In genomic region chr20:34703061-34703572, GRCh38 we compare ENCODE assay signal across 7 cellular contexts. TPM values are rescaled to one million over a fixed set of nuclear protein-coding genes. Genes with fewer than 3 reads are reported as not detected.
DNase-seq lines count a peak whose midpoint lies in the region; ATAC-seq and TF ChIP-seq lines count a peak whose summit lies in the region.

No MANE protein-coding gene starts in this region.

- H3K9me3 Mint-ChIP-seq in H9 (no peaks in the 10 kb centered on the region), WTC11 (no peaks in the 10 kb centered on the region)

- H2BK15ac ChIP-seq in H9 (ENCODE audit: low read depth, low read length), result no peak overlapping the region

- DNase-seq in H9 (no peak), WTC11 (ENCODE audit: low spot score) (no peak), right cardiac atrium (no peak), NCI-H1105 treated with DMSO at 0.1 percent for 48 hours (lab: John Stamatoyannopoulos, UW) (no peak), NCI-H2227 treated with DMSO at 0.1 percent for 48 hours (lab: John Stamatoyannopoulos, UW) (no peak), NCI-H146 (lab: John Stamatoyannopoulos, UW) (no peak)

- no peak overlapping the region for H3T11ph ChIP-seq in H9 (ENCODE audit: low read length)

- no peak overlapping the region for H3K4ac ChIP-seq in H9 (ENCODE audit: low read depth, low read length)

- no peak overlapping the region for H2BK12ac ChIP-seq in H9 (ENCODE audit: insufficient read length, low read depth, low read length)

- no peak overlapping the region for H3K18ac ChIP-seq in H9 (ENCODE audit: insufficient read length, low read depth, low read length)

- H4K5ac ChIP-seq in H9 (ENCODE audit: insufficient read length, low read depth, low read length), result no peak overlapping the region

- peak overlapping the region; percentile 91 to 97 for H3K4me3 Mint-ChIP-seq in H9
- H3K4me3 Mint-ChIP-seq in WTC11, result peak overlapping the region; percentile 94

- H2AFZ ChIP-seq in H9 (ENCODE audit: low read length), result no peak overlapping the region

- H3K9me3 ChIP-seq in H9 (ENCODE audit: control insufficient read depth, low read depth, low read length) (no peaks in the 10 kb centered on the region), right cardiac atrium (ENCODE audit: control insufficient read depth, low read length) (no peaks in the 10 kb centered on the region)

- no peak for TF ChIP-seq CTCF in H9 (conservative IDR thresholded peaks at IDR 0.05)
- no peak for TF ChIP-seq CTCF in WTC11 (IDR thresholded peaks at IDR 0.05)

- H3K4me3 ChIP-seq in right cardiac atrium (ENCODE audit: low read length), result peak overlapping the region; percentile 76
- peak overlapping the region; percentile 80 to 95 (median 87) for H3K4me3 ChIP-seq in skin epidermis

- H3K9ac ChIP-seq in H9 (ENCODE audit: extremely low read depth, insufficient read length, low read length), result no peak overlapping the region

- no CpG with 5 or more reads among the region's 5 CpGs for WGBS in H9 (ENCODE audit: extremely low coverage, insufficient read length, low lambda C conversion rate)
- WGBS in right cardiac atrium, result 26% methylated on average over 5 of the region's 5 CpGs

- no peak overlapping the region for H2BK20ac ChIP-seq in H9 (ENCODE audit: low read depth, low read length, poor library complexity, severe bottlenecking)

- no peak overlapping the region for H3K23ac ChIP-seq in H9 (ENCODE audit: insufficient read length, low read depth, low read length)

- no peak overlapping the region for H2BK120ac ChIP-seq in H9 (ENCODE audit: low read depth, low read length, poor library complexity, severe bottlenecking)

- H3K36me3 Mint-ChIP-seq in H9 (ENCODE audit: insufficient read depth in 1 of 3, low read depth in 3 of 3) (no peaks in the 10 kb centered on the region), WTC11 (no peaks in the 10 kb centered on the region)

- no peaks in the 10 kb centered on the region for H3K79me1 ChIP-seq in H9 (ENCODE audit: insufficient read depth, low read depth, low read length, poor library complexity, severe bottlenecking)

- CTCF ChIA-PET in WTC11 (lab: Charles Lee), result interaction anchor here (0.5 to 4.0 kb wide), 4 partner anchors 144 to 390 kb away, joined by 3 to 17 read pairs (median 8); partner anchors contain the start of gene MAP1LC3A

- no peak overlapping the region for H3K14ac ChIP-seq in H9 (ENCODE audit: insufficient read depth, low read length)

- H3K27ac ChIP-seq in H9 (ENCODE audit: insufficient read length, low read depth, low read length) (no peak overlapping the region), right cardiac atrium (ENCODE audit: low read length) (no peak overlapping the region), skin epidermis (peak overlapping the region in 6 of 21 experiments; percentile 95 to 100 (median 98))

- no peak overlapping the region; a peak in 1 of 7 replicates for H3K27ac Mint-ChIP-seq in H9
- 0 out of 2 replicates have a peak overlapping the region, but pooled peaks have one; percentile 70 for H3K27ac Mint-ChIP-seq in WTC11

- H3K4me1 ChIP-seq in H9 (ENCODE audit: insufficient read depth, low read length) (no peaks in the 10 kb centered on the region), right cardiac atrium (ENCODE audit: control insufficient read depth, insufficient read depth, low read length) (peaks cover 3% of the 10 kb centered on the region)

- H4K20me1 ChIP-seq in H9 (ENCODE audit: control insufficient read depth, insufficient read depth, insufficient read length), result no peaks in the 10 kb centered on the region

- no peak overlapping the region for H2BK5ac ChIP-seq in H9 (ENCODE audit: insufficient read length, low read length)

- peak overlapping the region; percentile 75 for H3K4me2 ChIP-seq in H9 (ENCODE audit: insufficient read depth, insufficient read length, low read length)

- H3K79me2 ChIP-seq in H9 (ENCODE audit: insufficient read depth, low read length), result no peaks in the 10 kb centered on the region

- H3K4me1 Mint-ChIP-seq in H9 (peaks cover 19 to 24% of the 10 kb centered on the region in 2 experiments), WTC11 (peaks cover 13% of the 10 kb centered on the region)

- no peak overlapping the region for H4K91ac ChIP-seq in H9 (ENCODE audit: insufficient read length, low read depth, low read length)

- H3K23me2 ChIP-seq in H9 (ENCODE audit: insufficient read length, low read depth, low read length, poor library complexity, severe bottlenecking), result peaks cover 10% of the 10 kb centered on the region

- H4K8ac ChIP-seq in H9 (replicated peaks; ENCODE audit: insufficient read length, low read depth, low read length), result no peak overlapping the region

- POLR2A ChIA-PET in WTC11 (lab: Charles Lee), result interaction anchor here (0.7 to 1.7 kb wide), 3 partner anchors 26 to 298 kb away, joined by 3 to 5 read pairs (median 3); partner anchors contain the start of genes MAP1LC3A and PIGU

- no peak for ATAC-seq in WTC11
- no peak for ATAC-seq in right cardiac atrium

- H3K27me3 ChIP-seq in H9 (ENCODE audit: insufficient read depth, low read length) (peaks cover 6% of the 10 kb centered on the region; the same call in 1 of the 2 replicates), right cardiac atrium (ENCODE audit: control insufficient read depth, insufficient read depth) (no peaks in the 10 kb centered on the region)

- no peak overlapping the region for H3K56ac ChIP-seq in H9 (ENCODE audit: insufficient read length, low read depth, low read length)

- H3K27me3 Mint-ChIP-seq in H9 (ENCODE audit: low read depth) (peaks cover 50% of the 10 kb centered on the region), WTC11 (ENCODE audit: low read depth) (peaks cover 44% of the 10 kb centered on the region)

- intact Hi-C loops in right cardiac atrium (cut with DNase I), result loop anchor here in 2 of 4 donors (10.0 kb wide), 2 partner anchors 118 to 138 kb away; no protein-coding TSS in a partner anchor

- no peak overlapping the region for H2AK5ac ChIP-seq in H9 (ENCODE audit: insufficient read length, low read length)

TF ChIP-seq in WTC11, 78 proteins besides CTCF, POLR2A, EP300 and RAD21:
- TF ChIP-seq SOX15 (CRISPR knock-in tag; IDR thresholded peaks at IDR 0.05) (no peak), MYBL2 (CRISPR knock-in tag; IDR thresholded peaks at IDR 0.05) (no peak)

RNA-seq across cellular contexts. Expression of gene TP53INP2, which starts 1.0 kb away (rescaled TPM):
- total RNA-seq in H9 (2021) (8.0 TPM in 2 replicates), WTC11 (2021) (3.8 to 4.3 TPM (median 4.1 TPM) in 3 replicates), right cardiac atrium (100 to 1,000 TPM in 2 of 4 donors, 10 to 100 TPM in 2; 72.7 to 133 (median 113) TPM)
- polyA plus RNA-seq in right cardiac atrium, result 72.0 TPM

RNA-seq across cellular contexts. Expression of gene PIGU, which starts 26.2 kb away (rescaled TPM):
- total RNA-seq in H9 (2021), result 32.8 and 35.6 TPM in 2 replicates
- 24.8 to 31.7 TPM (median 28.7 TPM) in 3 replicates for total RNA-seq in WTC11 (2021)
- total RNA-seq in right cardiac atrium, result 10 to 100 TPM; 11.6 to 14.4 (median 13.6) TPM
- polyA plus RNA-seq in right cardiac atrium, result 18.9 TPM
